14 cellular contexts compared by ENCODE assay signal in the genomic region with DNA sequence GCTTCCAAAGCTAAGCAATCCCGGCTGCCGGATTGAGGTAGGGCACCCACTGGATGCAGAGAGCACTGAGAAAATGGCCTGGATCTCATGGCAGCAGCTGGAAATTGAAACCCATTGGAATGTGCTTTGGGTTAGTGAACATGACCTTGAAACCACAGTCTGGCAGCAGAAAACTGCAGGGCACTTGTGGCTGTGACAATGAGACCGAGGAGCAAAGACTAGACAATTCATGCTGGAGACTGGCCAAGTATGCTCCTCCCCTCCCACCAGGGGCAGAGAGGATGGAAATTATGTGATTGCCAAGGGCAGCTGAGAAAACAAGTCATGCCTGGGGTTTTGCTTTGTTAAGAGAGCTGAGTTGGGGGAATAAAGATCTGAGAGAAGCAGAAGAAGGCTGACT.
DNase-seq lines count a peak whose midpoint lies in the region; ATAC-seq, FAIRE-seq and TF ChIP-seq lines count a peak whose summit lies in the region.
"Had no signal": no experiment of that assay in that cellular context is flagged by ENCODE, and none has a peak within 500 bp of the region (broad histone marks: within the 10 kb centered on the region; RNA-seq: fewer than 3 reads in every experiment).

No MANE protein-coding gene starts in this region.

- no peaks in the 10 kb centered on the region for H3K9me3 ChIP-seq in mammary epithelial cell (replicated peaks; ENCODE audit: insufficient read depth, low read length)
- H3K9me3 ChIP-seq in breast epithelium: no peaks in the 10 kb centered on the region
- no peaks in the 10 kb centered on the region for H3K9me3 ChIP-seq in endothelial cell of umbilical vein (replicated peaks; ENCODE audit: control insufficient read depth, insufficient read depth, low read length)
- H3K9me3 ChIP-seq in testis: no peaks in the 10 kb centered on the region
- no peaks in the 10 kb centered on the region for H3K9me3 ChIP-seq in WERI-Rb-1 (ENCODE audit: severe bottlenecking)
- H3K9me3 ChIP-seq in naive thymus-derived CD4-positive, alpha-beta T cell (ENCODE audit: control insufficient read depth in 2 of 3, low read length in 3 of 3): no peaks in the 10 kb centered on the region
- H3K9me3 ChIP-seq: ascending aorta, gastroesophageal sphincter had no signal

- H4K20me1 ChIP-seq in mammary epithelial cell (ENCODE audit: insufficient read depth, low read length): no peaks in the 10 kb centered on the region
- H4K20me1 ChIP-seq in endothelial cell of umbilical vein (replicated peaks; ENCODE audit: control insufficient read depth, extremely low read depth, insufficient read depth, low read length): no peaks in the 10 kb centered on the region

- peak; percentile 37 for DNase-seq in mammary epithelial cell
- no peak for DNase-seq in breast epithelium (ENCODE audit: low spot score in 2 of 2)
- DNase-seq in NCI-H748 treated with DMSO at 0.1 percent for 48 hours (lab: John Stamatoyannopoulos, UW): peak; percentile 85
- DNase-seq in endothelial cell of umbilical vein (ENCODE audit: low read depth, low spot score): peak; percentile 44
- peak; percentile 75 for DNase-seq in testis
- no peak for DNase-seq in WERI-Rb-1
- DNase-seq in naive thymus-derived CD4-positive, alpha-beta T cell: no peak
- DNase-seq: activated CD8-positive, alpha-beta memory T cell treated with anti-CD3 and anti-CD28 coated beads, Interleukin-2, amount 50 U/mL, for 48 hours had no signal

- intact Hi-C loops in mammary epithelial cell (cut with micrococcal nuclease) (no loop called here), breast epithelium (cut with DNase I; ENCODE audit: low total_unique reads) (no loop called here), endothelial cell of umbilical vein (cut with micrococcal nuclease) (loop anchor here (10.0 kb wide), 1 partner anchor 217 kb away; no protein-coding TSS in a partner anchor), testis (cut with DNase I; ENCODE audit: low total_unique reads) (no loop called here)
- intact Hi-C loops in naive thymus-derived CD4-positive, alpha-beta T cell (cut with micrococcal nuclease): no loop called here

- WGBS in mammary epithelial cell (ENCODE audit: low coverage, missing lambda C conversion rate): 42% methylated on average over 2 of the region's 3 CpGs
- WGBS in testis, 2 donors: 49 to 55% methylated on average over 3 of the region's 3 CpGs

- BruUV-seq in mammary epithelial cell (replicated peaks; lab: Mats Ljungman, UMichigan) (no TSS peak), endothelial cell of umbilical vein (replicated peaks; lab: Mats Ljungman, UMichigan) (no TSS peak)

- no peaks in the 10 kb centered on the region for H3K36me3 ChIP-seq in mammary epithelial cell (ENCODE audit: insufficient read depth, low read length)
- no peaks in the 10 kb centered on the region for H3K36me3 ChIP-seq in breast epithelium
- H3K36me3 ChIP-seq in endothelial cell of umbilical vein (ENCODE audit: control insufficient read depth in 2 of 2, extremely low read depth in 1 of 2, insufficient read depth in 2 of 2, low read length in 2 of 2): no peaks in the 10 kb centered on the region
- no peaks in the 10 kb centered on the region for H3K36me3 ChIP-seq in testis (ENCODE audit: low read depth, missing control alignments)
- no peaks in the 10 kb centered on the region for H3K36me3 ChIP-seq in WERI-Rb-1
- no peaks in the 10 kb centered on the region for H3K36me3 ChIP-seq in naive thymus-derived CD4-positive, alpha-beta T cell (ENCODE audit: control insufficient read depth in 2 of 3, insufficient read depth in 3 of 3, low read length in 3 of 3)
- H3K36me3 ChIP-seq: ascending aorta, gastroesophageal sphincter had no signal

- POLR2A ChIA-PET in endothelial cell of umbilical vein (lab: Charles Lee): no interaction called here
- POLR2A ChIA-PET in naive thymus-derived CD4-positive, alpha-beta T cell (lab: Charles Lee): no interaction called here

- no peak overlapping the region for H3K4me2 ChIP-seq in mammary epithelial cell (ENCODE audit: insufficient read depth, low read depth, low read length)
- H3K4me2 ChIP-seq in endothelial cell of umbilical vein (ENCODE audit: insufficient read depth, low read length): no peak overlapping the region
- H3K4me2 ChIP-seq: GM23338 had no signal

- H3K27me3 Mint-ChIP-seq in naive thymus-derived CD4-positive, alpha-beta T cell: peaks cover 2 to 10% (median 8%) of the 10 kb centered on the region in 5 donors

- TF ChIP-seq CTCF in mammary epithelial cell (conservative IDR thresholded peaks at IDR 0.05 in 1 of 2, IDR thresholded peaks at IDR 0.05 in 1 of 2; ENCODE audit: extremely low read depth in 1 of 2, insufficient read depth in 1 of 2, low read depth in 1 of 2, low read length in 2 of 2) (no peak), breast epithelium (IDR thresholded peaks at IDR 0.05) (no peak), endothelial cell of umbilical vein (IDR thresholded peaks at IDR 0.05; ENCODE audit: extremely low read depth in 1 of 2, insufficient read depth in 1 of 2, low read depth in 1 of 2, low read length in 2 of 2) (no peak), testis (IDR thresholded peaks at IDR 0.05) (no peak), WERI-Rb-1 (IDR thresholded peaks at IDR 0.05; ENCODE audit: low read depth, low read length) (no peak)

- H3K4me3 Mint-ChIP-seq in naive thymus-derived CD4-positive, alpha-beta T cell: no peak overlapping the region
- H3K4me3 Mint-ChIP-seq: GM23338 had no signal

- TF ChIP-seq POLR2A in breast epithelium (IDR thresholded peaks at IDR 0.05) (no peak), endothelial cell of umbilical vein (IDR thresholded peaks at IDR 0.05; ENCODE audit: low read depth, low read length) (no peak), testis (IDR thresholded peaks at IDR 0.05) (no peak)

- CTCF ChIA-PET in mammary epithelial cell (lab: Charles Lee; ENCODE audit: low non-redundant PET): no interaction called here
- CTCF ChIA-PET in endothelial cell of umbilical vein (lab: Charles Lee): no interaction called here
- CTCF ChIA-PET in naive thymus-derived CD4-positive, alpha-beta T cell (lab: Charles Lee): no interaction called here

- H3K36me3 Mint-ChIP-seq in naive thymus-derived CD4-positive, alpha-beta T cell: no peaks in the 10 kb centered on the region

- FAIRE-seq in endothelial cell of umbilical vein (lab: Jason Lieb, UNC): peak; percentile 54
- FAIRE-seq: A204.1 had no signal

- H2AFZ ChIP-seq in mammary epithelial cell (ENCODE audit: low read depth, low read length): no peak overlapping the region
- H2AFZ ChIP-seq in endothelial cell of umbilical vein (ENCODE audit: low read depth, low read length): no peak overlapping the region
- H2AFZ ChIP-seq: GM23338, parathyroid adenoma had no signal

- H3K79me2 ChIP-seq in mammary epithelial cell (ENCODE audit: insufficient read depth, low read length) (no peaks in the 10 kb centered on the region), endothelial cell of umbilical vein (ENCODE audit: control insufficient read depth, insufficient read depth, low read length) (no peaks in the 10 kb centered on the region)
- H3K79me2 ChIP-seq: parathyroid adenoma had no signal

- no peak overlapping the region for H3K27ac ChIP-seq in mammary epithelial cell (ENCODE audit: insufficient read depth, low read depth, low read length)
- no peak overlapping the region for H3K27ac ChIP-seq in breast epithelium
- no peak overlapping the region for H3K27ac ChIP-seq in endothelial cell of umbilical vein (ENCODE audit: insufficient read depth, low read depth, low read length)
- no peak overlapping the region for H3K27ac ChIP-seq in testis
- no peak overlapping the region for H3K27ac ChIP-seq in WERI-Rb-1
- no peak overlapping the region for H3K27ac ChIP-seq in naive thymus-derived CD4-positive, alpha-beta T cell (ENCODE audit: low read depth, low read length)
- H3K27ac ChIP-seq: ascending aorta, gastroesophageal sphincter, parathyroid adenoma had no signal

- H3K4me1 ChIP-seq in mammary epithelial cell (ENCODE audit: insufficient read depth, low read length): peaks cover 4% of the 10 kb centered on the region
- no peaks in the 10 kb centered on the region for H3K4me1 ChIP-seq in breast epithelium
- no peaks in the 10 kb centered on the region for H3K4me1 ChIP-seq in endothelial cell of umbilical vein (ENCODE audit: control insufficient read depth, extremely low read depth, insufficient read depth, low read length)
- peaks cover 9% of the 10 kb centered on the region for H3K4me1 ChIP-seq in testis
- H3K4me1 ChIP-seq in naive thymus-derived CD4-positive, alpha-beta T cell (ENCODE audit: control insufficient read depth in 2 of 2, insufficient read depth in 2 of 2, low read length in 2 of 2): no peaks in the 10 kb centered on the region
- H3K4me1 ChIP-seq: ascending aorta, gastroesophageal sphincter, parathyroid adenoma had no signal

- peaks cover 0 to 3% (median 0%) of the 10 kb centered on the region in 11 donors for H3K9me3 Mint-ChIP-seq in naive thymus-derived CD4-positive, alpha-beta T cell
- H3K9me3 Mint-ChIP-seq: GM23338 had no signal

- H3K27ac Mint-ChIP-seq in naive thymus-derived CD4-positive, alpha-beta T cell: no peak overlapping the region
- H3K27ac Mint-ChIP-seq: GM23338 had no signal

- dilution Hi-C loops in mammary epithelial cell (cut with HindIII; ENCODE audit: low sequenced_read_pairs) (no loop called here), endothelial cell of umbilical vein (cut with MboI; ENCODE audit: extremely low pct_ligation_motif_present, low sequenced_read_pairs) (no loop called here)

- no peaks in the 10 kb centered on the region for H3K9me1 ChIP-seq in endothelial cell of umbilical vein (replicated peaks; ENCODE audit: control insufficient read depth, extremely low read depth, insufficient read depth, low read length)

- no peak overlapping the region for H3K9ac ChIP-seq in mammary epithelial cell (ENCODE audit: insufficient read depth, low read length)
- no peak overlapping the region for H3K9ac ChIP-seq in endothelial cell of umbilical vein (replicated peaks; ENCODE audit: extremely low read depth, insufficient read depth, low read length)
- H3K9ac ChIP-seq: parathyroid adenoma had no signal

- no peak for ATAC-seq in GM18870 (IDR thresholded peaks at IDR 0.05; ENCODE audit: unreplicated experiment)
- ATAC-seq in naive thymus-derived CD4-positive, alpha-beta T cell: no peak
- ATAC-seq: gastroesophageal sphincter, GM23338 had no signal

- H3K4me3 ChIP-seq in mammary epithelial cell (replicated peaks in 1 of 3; ENCODE audit: insufficient read depth in 1 of 3, low read depth in 2 of 3, low read length in 3 of 3) (no peak overlapping the region), breast epithelium (no peak overlapping the region), endothelial cell of umbilical vein (replicated peaks in 1 of 3; ENCODE audit: insufficient read depth in 1 of 3, low read depth in 1 of 3, low read length in 3 of 3) (no peak overlapping the region), testis (no peak overlapping the region), WERI-Rb-1 (ENCODE audit: low read depth, low read length) (no peak overlapping the region)
- no peak overlapping the region for H3K4me3 ChIP-seq in naive thymus-derived CD4-positive, alpha-beta T cell (ENCODE audit: low read length)
- H3K4me3 ChIP-seq: ascending aorta, gastroesophageal sphincter, GM23338 had no signal

- in situ Hi-C loops in mammary epithelial cell (cut with MboI; ENCODE audit: low sequenced_read_pairs in 2 of 2): no loop called here

- H3K27me3 ChIP-seq in mammary epithelial cell (ENCODE audit: insufficient read depth, low read length): no peaks in the 10 kb centered on the region
- H3K27me3 ChIP-seq in breast epithelium: no peaks in the 10 kb centered on the region
- peaks cover 4 to 5% of the 10 kb centered on the region in 2 experiments for H3K27me3 ChIP-seq in endothelial cell of umbilical vein (ENCODE audit: control insufficient read depth in 2 of 2, insufficient read depth in 2 of 2, low read length in 2 of 2)
- H3K27me3 ChIP-seq in testis: no peaks in the 10 kb centered on the region
- H3K27me3 ChIP-seq in WERI-Rb-1 (ENCODE audit: insufficient read depth, low read depth, severe bottlenecking): peaks cover 2% of the 10 kb centered on the region
- H3K27me3 ChIP-seq in naive thymus-derived CD4-positive, alpha-beta T cell (ENCODE audit: control insufficient read depth in 2 of 2, insufficient read depth in 2 of 2, low read length in 2 of 2): no peaks in the 10 kb centered on the region
- H3K27me3 ChIP-seq: ascending aorta, gastroesophageal sphincter had no signal

- H3K4me1 Mint-ChIP-seq in naive thymus-derived CD4-positive, alpha-beta T cell: peaks cover 0 to 3% (median 0%) of the 10 kb centered on the region in 7 donors
- H3K4me1 Mint-ChIP-seq: GM23338 had no signal

Comparison
In these comparisons a context has a peak if more than half of its experiments do, and no peak if none do; other contexts are left out.
1. DNase-seq: peak in mammary epithelial cell (single experiment), NCI-H748 treated with DMSO at 0.1 percent for 48 hours (single experiment), endothelial cell of umbilical vein (single experiment) and testis (single experiment); none in breast epithelium (0 of 2), WERI-Rb-1 (single experiment) and naive thymus-derived CD4-positive, alpha-beta T cell (0 of 9).